ENCODE assay signal across 1 cellular context in genomic region chrX:155028192-155028591, GRCh38.
TF ChIP-seq lines count a peak whose summit lies in the region.

No MANE protein-coding gene starts in this region.

TF ChIP-seq in liver, 16 proteins besides CTCF, POLR2A, EP300 and RAD21 (continued from another document):
- no peak for TF ChIP-seq JUND (IDR thresholded peaks at IDR 0.05)
- no peak for TF ChIP-seq RXRA (IDR thresholded peaks at IDR 0.05)
- no peak for TF ChIP-seq FOXA2 (IDR thresholded peaks at IDR 0.05)
- TF ChIP-seq ZBTB33 (IDR thresholded peaks at IDR 0.05), result no peak
- TF ChIP-seq HNF4G (IDR thresholded peaks at IDR 0.05), result no peak
- TF ChIP-seq REST (IDR thresholded peaks at IDR 0.05), result no peak
